In the genomic region with DNA sequence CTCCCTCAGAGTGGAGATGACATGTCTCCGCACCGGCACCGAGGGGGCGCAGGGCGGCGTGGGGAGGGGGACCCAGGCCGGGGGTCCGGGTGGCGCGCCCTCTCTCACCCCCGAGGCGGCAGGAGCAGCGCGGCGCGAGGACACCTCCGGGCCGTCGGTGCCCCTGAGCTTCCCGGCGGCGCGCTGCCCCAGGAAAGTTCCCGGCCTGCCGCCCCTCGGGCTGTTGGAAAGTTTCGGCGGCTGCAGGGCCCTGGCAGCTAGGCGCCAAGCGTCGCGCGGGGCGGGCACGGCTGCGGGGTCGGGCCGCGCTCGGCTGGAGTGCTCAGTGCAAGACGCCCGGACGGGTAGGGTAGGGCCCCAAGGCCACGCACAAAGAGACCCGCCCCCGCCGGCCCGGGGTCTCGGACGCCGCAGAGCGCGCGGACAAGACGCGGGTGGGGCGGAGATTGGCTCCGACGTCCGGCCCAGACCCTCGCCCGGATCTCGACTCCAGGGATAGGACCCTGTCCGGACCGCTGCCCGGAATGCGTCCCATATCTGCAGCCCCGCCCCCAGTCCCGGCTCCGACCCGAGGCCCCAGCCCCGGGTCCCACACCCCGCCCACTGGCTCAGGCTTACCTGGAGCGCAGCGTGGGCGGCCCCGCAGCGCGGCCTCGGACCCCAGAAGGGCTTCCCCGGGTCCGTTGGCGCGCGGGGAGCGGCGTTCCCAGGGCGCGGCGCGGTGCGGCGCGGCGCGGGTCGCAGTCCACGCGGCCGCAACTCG, we compare ENCODE assay signal across 1 cellular context.
TF ChIP-seq lines count a peak whose summit lies in the region.

No MANE protein-coding gene starts in this region.

TF ChIP-seq in GM23338, 12 proteins besides CTCF, POLR2A, EP300 and RAD21 (continued from another document):
- TF ChIP-seq, protein P1, sequence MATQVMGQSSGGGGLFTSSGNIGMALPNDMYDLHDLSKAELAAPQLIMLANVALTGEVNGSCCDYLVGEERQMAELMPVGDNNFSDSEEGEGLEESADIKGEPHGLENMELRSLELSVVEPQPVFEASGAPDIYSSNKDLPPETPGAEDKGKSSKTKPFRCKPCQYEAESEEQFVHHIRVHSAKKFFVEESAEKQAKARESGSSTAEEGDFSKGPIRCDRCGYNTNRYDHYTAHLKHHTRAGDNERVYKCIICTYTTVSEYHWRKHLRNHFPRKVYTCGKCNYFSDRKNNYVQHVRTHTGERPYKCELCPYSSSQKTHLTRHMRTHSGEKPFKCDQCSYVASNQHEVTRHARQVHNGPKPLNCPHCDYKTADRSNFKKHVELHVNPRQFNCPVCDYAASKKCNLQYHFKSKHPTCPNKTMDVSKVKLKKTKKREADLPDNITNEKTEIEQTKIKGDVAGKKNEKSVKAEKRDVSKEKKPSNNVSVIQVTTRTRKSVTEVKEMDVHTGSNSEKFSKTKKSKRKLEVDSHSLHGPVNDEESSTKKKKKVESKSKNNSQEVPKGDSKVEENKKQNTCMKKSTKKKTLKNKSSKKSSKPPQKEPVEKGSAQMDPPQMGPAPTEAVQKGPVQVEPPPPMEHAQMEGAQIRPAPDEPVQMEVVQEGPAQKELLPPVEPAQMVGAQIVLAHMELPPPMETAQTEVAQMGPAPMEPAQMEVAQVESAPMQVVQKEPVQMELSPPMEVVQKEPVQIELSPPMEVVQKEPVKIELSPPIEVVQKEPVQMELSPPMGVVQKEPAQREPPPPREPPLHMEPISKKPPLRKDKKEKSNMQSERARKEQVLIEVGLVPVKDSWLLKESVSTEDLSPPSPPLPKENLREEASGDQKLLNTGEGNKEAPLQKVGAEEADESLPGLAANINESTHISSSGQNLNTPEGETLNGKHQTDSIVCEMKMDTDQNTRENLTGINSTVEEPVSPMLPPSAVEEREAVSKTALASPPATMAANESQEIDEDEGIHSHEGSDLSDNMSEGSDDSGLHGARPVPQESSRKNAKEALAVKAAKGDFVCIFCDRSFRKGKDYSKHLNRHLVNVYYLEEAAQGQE (IDR thresholded peaks at IDR 0.05; ENCODE audit: unreplicated experiment): no peak
- TF ChIP-seq EZH2 (IDR thresholded peaks at IDR 0.05; ENCODE audit: low read depth, unreplicated experiment) (no peak), STAT1 (IDR thresholded peaks at IDR 0.05; ENCODE audit: unreplicated experiment) (no peak), EZH2phosphoT487 (IDR thresholded peaks at IDR 0.05; ENCODE audit: unreplicated experiment) (no peak)
